ENCODE assay signal across 1 cellular context in genomic region chr12:56941299-56942017, GRCh38.
TF ChIP-seq lines count a peak whose summit lies in the region.

No MANE protein-coding gene starts in this region.

TF ChIP-seq in HepG2, 621 proteins besides CTCF, POLR2A, EP300 and RAD21 (continued from another document and continues in another):
- TF ChIP-seq LRRFIP1 (CRISPR knock-in tag; conservative IDR thresholded peaks at IDR 0.05) (no peak), HES4 (CRISPR knock-in tag; IDR thresholded peaks at IDR 0.05; ENCODE audit: borderline replicate concordance) (no peak), NFYB (CRISPR knock-in tag; IDR thresholded peaks at IDR 0.05) (no peak), RFXAP (CRISPR knock-in tag; IDR thresholded peaks at IDR 0.05; ENCODE audit: borderline replicate concordance) (no peak), ZNF878 (CRISPR knock-in tag; IDR thresholded peaks at IDR 0.05) (peak; percentile 79; the same call in 1 of the 2 replicates), POGZ (CRISPR knock-in tag; IDR thresholded peaks at IDR 0.05) (peak; percentile 77), ETS1 (CRISPR knock-in tag; IDR thresholded peaks at IDR 0.05) (no peak), HDAC1 (CRISPR knock-in tag; IDR thresholded peaks at IDR 0.05) (peak; percentile 95), KLF15 (CRISPR knock-in tag; IDR thresholded peaks at IDR 0.05; ENCODE audit: borderline replicate concordance) (no peak), AGO2 (optimal IDR thresholded peaks at IDR 0.05; ENCODE audit: low read depth, low read length) (no peak), ZNF354B (CRISPR knock-in tag; IDR thresholded peaks at IDR 0.05) (no peak), PITX1 (CRISPR knock-in tag; IDR thresholded peaks at IDR 0.05) (peak; percentile 98), DDIT3 (CRISPR knock-in tag; IDR thresholded peaks at IDR 0.05) (no peak), TARDBP (CRISPR knock-in tag; IDR thresholded peaks at IDR 0.05) (peak; percentile 96), RXRA (CRISPR knock-in tag; IDR thresholded peaks at IDR 0.05) (peak; percentile 60; the same call in 1 of the 2 replicates), ESRRA (CRISPR knock-in tag; IDR thresholded peaks at IDR 0.05; ENCODE audit: low read depth) (peak; percentile 98), SIX1 (CRISPR knock-in tag; IDR thresholded peaks at IDR 0.05; ENCODE audit: borderline replicate concordance) (no peak), ARID2 (CRISPR knock-in tag; IDR thresholded peaks at IDR 0.05; ENCODE audit: borderline replicate concordance) (no peak), GRHL1 (CRISPR knock-in tag; conservative IDR thresholded peaks at IDR 0.05) (no peak), CHCHD3 (CRISPR knock-in tag; IDR thresholded peaks at IDR 0.05) (no peak), NR1H2 (CRISPR knock-in tag; IDR thresholded peaks at IDR 0.05; ENCODE audit: borderline replicate concordance, low read depth) (no peak), ONECUT2 (CRISPR knock-in tag; IDR thresholded peaks at IDR 0.05) (no peak), BRD4 (CRISPR knock-in tag; IDR thresholded peaks at IDR 0.05) (no peak), MAFG (CRISPR knock-in tag; IDR thresholded peaks at IDR 0.05) (peak; percentile 93), SMYD3 (CRISPR knock-in tag; IDR thresholded peaks at IDR 0.05) (no peak), ZNF496 (CRISPR knock-in tag; IDR thresholded peaks at IDR 0.05; ENCODE audit: insufficient replicate concordance) (no peak), BCL3 (CRISPR knock-in tag; IDR thresholded peaks at IDR 0.05) (no peak), MXD4 (CRISPR knock-in tag; IDR thresholded peaks at IDR 0.05) (no peak), STAT5B (CRISPR knock-in tag; IDR thresholded peaks at IDR 0.05) (no peak), GATAD1 (CRISPR knock-in tag; IDR thresholded peaks at IDR 0.05) (peak; percentile 76; the same call in 1 of the 2 replicates), ZBTB40 (IDR thresholded peaks at IDR 0.05) (no peak), ZBTB40 (CRISPR knock-in tag; IDR thresholded peaks at IDR 0.05) (peak; percentile 53; the same call in 1 of the 2 replicates), PBX3 (CRISPR knock-in tag; IDR thresholded peaks at IDR 0.05; ENCODE audit: borderline replicate concordance) (no peak), ZC3H4 (CRISPR knock-in tag; IDR thresholded peaks at IDR 0.05; ENCODE audit: borderline replicate concordance) (no peak), BRF2 (CRISPR knock-in tag; IDR thresholded peaks at IDR 0.05) (no peak), GMEB2 (CRISPR knock-in tag; IDR thresholded peaks at IDR 0.05; ENCODE audit: low read depth) (no peak), ZSCAN20 (CRISPR knock-in tag; IDR thresholded peaks at IDR 0.05; ENCODE audit: borderline replicate concordance) (no peak), ZNF205 (CRISPR knock-in tag; IDR thresholded peaks at IDR 0.05) (peak; percentile 86), ZNF557 (CRISPR knock-in tag; IDR thresholded peaks at IDR 0.05) (no peak), HNRNPLL (IDR thresholded peaks at IDR 0.05; ENCODE audit: low read depth, low read length, poor library complexity, severe bottlenecking) (no peak), ZNF253 (CRISPR knock-in tag; IDR thresholded peaks at IDR 0.05; ENCODE audit: borderline replicate concordance) (no peak), XBP1 (CRISPR knock-in tag; IDR thresholded peaks at IDR 0.05) (no peak), ZNF577 (CRISPR knock-in tag; IDR thresholded peaks at IDR 0.05; ENCODE audit: borderline replicate concordance, low read depth) (no peak), PHF21A (CRISPR knock-in tag; IDR thresholded peaks at IDR 0.05) (peak; percentile 88), TEF (CRISPR knock-in tag; IDR thresholded peaks at IDR 0.05) (no peak), PRMT3 (CRISPR knock-in tag; IDR thresholded peaks at IDR 0.05; ENCODE audit: borderline replicate concordance, low read depth) (no peak)
